In genomic region chr12:44848771-44849085, GRCh38 we compare ENCODE assay signal across 15 cellular contexts. TPM values are rescaled to one million over a fixed set of nuclear protein-coding genes. Genes with fewer than 3 reads are reported as not detected.
DNase-seq lines count a peak whose midpoint lies in the region; ATAC-seq lines count a peak whose summit lies in the region.
"Had no signal": no experiment of that assay in that cellular context is flagged by ENCODE, and none has a peak within 500 bp of the region (broad histone marks: within the 10 kb centered on the region; RNA-seq: fewer than 3 reads in every experiment).

No MANE protein-coding gene starts in this region.

- H3K27ac ChIP-seq in Karpas-422 (ENCODE audit: low read length) (peak overlapping the region; percentile 85), thymus (ENCODE audit: low read depth) (peak overlapping the region; percentile 15)

- H3K9ac ChIP-seq in Karpas-422 (ENCODE audit: low read length): peak overlapping the region; percentile 25

- no peak for DNase-seq in activated naive CD4-positive, alpha-beta T cell (lab: John Stamatoyannopoulos, UW)
- DNase-seq in Karpas-422 (peak; percentile 77), NCI-H2107 (lab: John Stamatoyannopoulos, UW) (no peak), NCI-H1092 treated with DMSO at 0.1 percent for 48 hours (lab: John Stamatoyannopoulos, UW) (no peak)
- no peak for DNase-seq in stimulated activated CD4-positive, alpha-beta T cell treated with anti-CD3 and anti-CD28 coated beads, Interleukin-2, amount 100 ng/mL, for 24 hours
- DNase-seq: activated CD4-positive, alpha-beta T cell treated with anti-CD3 and anti-CD28 coated beads, Interleukin-2, amount 50 U/mL, for 1 hour; cortex of kidney; heart left ventricle; NCI-H774; stomach had no signal

- H3K27me3 ChIP-seq in Karpas-422 (ENCODE audit: low read length): no peaks in the 10 kb centered on the region
- no peaks in the 10 kb centered on the region for H3K27me3 ChIP-seq in thymus (ENCODE audit: control insufficient read depth, insufficient read depth)
- H3K27me3 ChIP-seq: stomach had no signal

- peaks cover 93% of the 10 kb centered on the region for H3K4me1 Mint-ChIP-seq in activated naive CD4-positive, alpha-beta T cell treated with anti-CD3 and anti-CD28 coated beads, Interleukin-2, amount 50 U/mL, for 24 hours

- no peaks in the 10 kb centered on the region for H4K20me1 ChIP-seq in Karpas-422 (ENCODE audit: insufficient read depth, low read depth, low read length)

- H3K4me2 ChIP-seq in Karpas-422 (ENCODE audit: low read depth, low read length, poor library complexity, severe bottlenecking): peak overlapping the region; percentile 46

- peaks cover 5% of the 10 kb centered on the region for H3K9me3 Mint-ChIP-seq in activated naive CD4-positive, alpha-beta T cell treated with anti-CD3 and anti-CD28 coated beads, Interleukin-2, amount 50 U/mL, for 24 hours
- H3K9me3 Mint-ChIP-seq: mesothelial cell of epicardium had no signal

- no peaks in the 10 kb centered on the region for H3K27me3 Mint-ChIP-seq in activated naive CD4-positive, alpha-beta T cell treated with anti-CD3 and anti-CD28 coated beads, Interleukin-2, amount 50 U/mL, for 24 hours

- no peaks in the 10 kb centered on the region for H3K36me3 ChIP-seq in Karpas-422 (ENCODE audit: insufficient read depth, low read length)
- H3K36me3 ChIP-seq in thymus (ENCODE audit: control insufficient read depth, insufficient read depth): no peaks in the 10 kb centered on the region
- H3K36me3 ChIP-seq: heart left ventricle, stomach had no signal

- no peaks in the 10 kb centered on the region for H3K9me2 ChIP-seq in Karpas-422 (replicated peaks; ENCODE audit: insufficient read depth, low read length)

- H3K4me3 ChIP-seq in Karpas-422 (ENCODE audit: low read length) (peak overlapping the region; percentile 26), thymus (ENCODE audit: low read length) (no peak overlapping the region)
- H3K4me3 ChIP-seq: heart left ventricle, K562, stomach had no signal

- H3K4me1 ChIP-seq in Karpas-422 (ENCODE audit: low read length) (peaks cover 68% of the 10 kb centered on the region), thymus (ENCODE audit: control insufficient read depth, insufficient read depth, low read length) (peaks cover 7% of the 10 kb centered on the region)
- H3K4me1 ChIP-seq: heart left ventricle had no signal

- H2AFZ ChIP-seq in Karpas-422 (ENCODE audit: low read length): no peak overlapping the region

- peaks cover 2% of the 10 kb centered on the region for H3K36me3 Mint-ChIP-seq in activated naive CD4-positive, alpha-beta T cell treated with anti-CD3 and anti-CD28 coated beads, Interleukin-2, amount 50 U/mL, for 24 hours
- H3K36me3 Mint-ChIP-seq: mesothelial cell of epicardium had no signal

- H3K27ac Mint-ChIP-seq in activated naive CD4-positive, alpha-beta T cell treated with anti-CD3 and anti-CD28 coated beads, Interleukin-2, amount 50 U/mL, for 24 hours: peak overlapping the region; percentile 96
- H3K27ac Mint-ChIP-seq: mesothelial cell of epicardium had no signal

- H3K79me2 ChIP-seq in Karpas-422 (ENCODE audit: low read length): peaks cover 95% of the 10 kb centered on the region

- H3K4me3 Mint-ChIP-seq in activated naive CD4-positive, alpha-beta T cell treated with anti-CD3 and anti-CD28 coated beads, Interleukin-2, amount 50 U/mL, for 24 hours: peak overlapping the region; percentile 83
- H3K4me3 Mint-ChIP-seq: mesothelial cell of epicardium had no signal

- WGBS in thymus: 74% methylated on average over 2 of the region's 2 CpGs

- ATAC-seq in HG02588 (IDR thresholded peaks at IDR 0.05; ENCODE audit: unreplicated experiment): peak; percentile 62
- ATAC-seq: heart left ventricle, K562 had no signal

- H3K9me3 ChIP-seq in Karpas-422 (ENCODE audit: low read length) (no peaks in the 10 kb centered on the region), thymus (ENCODE audit: control insufficient read depth) (no peaks in the 10 kb centered on the region)
- H3K9me3 ChIP-seq: heart left ventricle, stomach had no signal

RNA-seq across cellular contexts. Expression of gene NELL2, which starts 27.4 kb away (rescaled TPM):
- 188 and 207 TPM in 2 replicates for total RNA-seq in Karpas-422 (2014; rRNA removed; shearing (Covaris generic); ENCODE audit: low replicate concordance)
- 4.5 TPM for polyA plus RNA-seq in thymus
